Comparison of ENCODE assay signal across 1 cellular context in the genomic region with DNA sequence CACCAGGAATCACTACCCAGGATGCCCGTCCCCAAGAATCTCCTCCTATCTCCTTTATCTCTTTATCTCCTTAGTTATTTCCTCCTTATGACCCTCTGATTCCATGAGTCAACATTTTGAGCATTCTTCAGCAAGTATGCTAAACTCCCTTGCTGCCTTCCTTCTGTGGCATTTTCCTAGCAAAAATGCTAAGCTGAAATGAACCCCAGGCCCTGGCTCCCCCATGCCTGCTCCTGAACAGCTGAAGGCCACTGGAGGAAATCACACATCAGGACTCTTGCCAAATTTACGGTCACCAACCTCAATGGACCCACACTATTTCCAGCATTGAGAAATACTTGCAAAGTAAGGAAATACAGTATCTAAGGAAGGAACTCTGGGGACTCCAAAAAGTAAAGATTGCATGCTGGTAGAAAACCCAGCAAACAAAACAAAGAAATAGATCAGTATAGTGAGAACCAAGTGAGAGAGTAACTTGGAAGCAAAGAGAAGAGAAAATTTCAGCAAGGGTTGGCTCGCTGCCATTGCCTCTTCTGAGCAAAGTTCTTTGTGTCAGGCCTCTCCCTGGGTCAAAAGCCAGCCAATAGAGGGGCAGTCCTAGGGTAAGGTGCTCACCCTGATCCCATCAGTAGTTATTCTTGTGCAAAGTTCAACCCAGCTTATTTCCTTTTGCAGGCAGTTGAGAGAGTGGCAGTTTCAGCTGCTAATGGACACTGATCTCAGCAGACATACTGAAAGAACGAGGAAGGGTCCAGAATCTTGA.
A peak's percentile ranks its signal among the peaks of the same experiment; 100 is the strongest.
TF ChIP-seq lines count a peak whose summit lies in the region.

No MANE protein-coding gene starts in this region.

TF ChIP-seq in endothelial cell of umbilical vein, 7 proteins besides CTCF, POLR2A, EP300 and RAD21:
- no peak for TF ChIP-seq POLR2AphosphoS5 (IDR thresholded peaks at IDR 0.05; ENCODE audit: insufficient read depth, low read depth, low read length)
- no peak for TF ChIP-seq EZH2 (IDR thresholded peaks at IDR 0.05; ENCODE audit: borderline replicate concordance, low read depth, low read length, severe bottlenecking)
- TF ChIP-seq MYC (IDR thresholded peaks at IDR 0.05; ENCODE audit: low read depth, low read length): no peak
- TF ChIP-seq FOS (IDR thresholded peaks at IDR 0.05; ENCODE audit: borderline replicate concordance, insufficient read depth, low read length): no peak
- peak; percentile 27 for TF ChIP-seq GATA2 (IDR thresholded peaks at IDR 0.05; ENCODE audit: insufficient read depth, insufficient read length, low read depth, low read length)
- TF ChIP-seq, protein P1, sequence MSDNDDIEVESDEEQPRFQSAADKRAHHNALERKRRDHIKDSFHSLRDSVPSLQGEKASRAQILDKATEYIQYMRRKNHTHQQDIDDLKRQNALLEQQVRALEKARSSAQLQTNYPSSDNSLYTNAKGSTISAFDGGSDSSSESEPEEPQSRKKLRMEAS (IDR thresholded peaks at IDR 0.05; ENCODE audit: insufficient read depth, insufficient read length): no peak
- TF ChIP-seq JUN (IDR thresholded peaks at IDR 0.05; ENCODE audit: borderline replicate concordance, insufficient read depth, insufficient read length, low read depth): no peak
